Comparison of ENCODE assay signal across 11 cellular contexts in genomic region chr1:63794927-63795326, GRCh38. TPM values are rescaled to one million over a fixed set of nuclear protein-coding genes. Genes with fewer than 3 reads are reported as not detected.
A peak's percentile ranks its signal among the peaks of the same experiment; 100 is the strongest.
DNase-seq lines count a peak whose midpoint lies in the region; ATAC-seq and TF ChIP-seq lines count a peak whose summit lies in the region.
"Had no signal": no experiment of that assay in that cellular context is flagged by ENCODE, and none has a peak within 500 bp of the region (broad histone marks: within the 10 kb centered on the region; RNA-seq: fewer than 3 reads in every experiment).

No MANE protein-coding gene starts in this region.

- DNase-seq in Right ventricle myocardium superior (no peak), Right ventricle myocardium inferior (ENCODE audit: missing footprints) (no peak), SJCRH30 (peak; percentile 21 to 23), iPS DF 6.9 (ENCODE audit: low read depth, low spot score) (no peak), upper lobe of left lung (peak in 1 of 2 donors; percentile 59)
- DNase-seq: effector memory CD4-positive, alpha-beta T cell; transverse colon had no signal

- ATAC-seq in Right ventricle myocardium superior (ENCODE audit: poor library complexity) (peak; percentile 18), Right ventricle myocardium inferior (no peak), upper lobe of left lung (ENCODE audit: low FRiP score in 2 of 2) (peak in 1 of 2 donors; percentile 61), GM19351 (IDR thresholded peaks at IDR 0.05; ENCODE audit: unreplicated experiment) (no peak), GM18520 (IDR thresholded peaks at IDR 0.05; ENCODE audit: unreplicated experiment) (no peak), HG03457 (IDR thresholded peaks at IDR 0.05; ENCODE audit: unreplicated experiment) (no peak)

- intact Hi-C loops in Right ventricle myocardium superior (cut with DNase I): no loop called here
- intact Hi-C loops in Right ventricle myocardium inferior (cut with DNase I): no loop called here

- H3K4me3 ChIP-seq in SJCRH30 (no peak overlapping the region), iPS DF 6.9 (ENCODE audit: low read length) (no peak overlapping the region), upper lobe of left lung (no peak overlapping the region)
- H3K4me3 ChIP-seq: transverse colon had no signal

- TF ChIP-seq CTCF in upper lobe of left lung (IDR thresholded peaks at IDR 0.05): no peak

- no peaks in the 10 kb centered on the region for H3K4me1 ChIP-seq in SJCRH30
- H3K4me1 ChIP-seq in iPS DF 6.9 (ENCODE audit: control insufficient read depth, insufficient read depth, low read length): peaks cover 14% of the 10 kb centered on the region
- peaks cover 4 to 14% (median 9%) of the 10 kb centered on the region in 4 donors for H3K4me1 ChIP-seq in upper lobe of left lung

- no peaks in the 10 kb centered on the region for H3K27me3 ChIP-seq in SJCRH30
- no peaks in the 10 kb centered on the region for H3K27me3 ChIP-seq in iPS DF 6.9 (ENCODE audit: control insufficient read depth, insufficient read depth, low read length)
- H3K27me3 ChIP-seq in upper lobe of left lung: no peaks in the 10 kb centered on the region
- H3K27me3 ChIP-seq: transverse colon had no signal

- H3K27ac ChIP-seq in SJCRH30 (no peak overlapping the region), iPS DF 6.9 (ENCODE audit: low read length) (peak overlapping the region; percentile 56), upper lobe of left lung (peak overlapping the region; percentile 5 to 48 (median 30))
- H3K27ac ChIP-seq: transverse colon had no signal

- H3K9me3 ChIP-seq in SJCRH30 (replicated peaks) (no peaks in the 10 kb centered on the region), iPS DF 6.9 (ENCODE audit: control insufficient read depth, insufficient read depth, low read length) (no peaks in the 10 kb centered on the region), upper lobe of left lung (no peaks in the 10 kb centered on the region)
- H3K9me3 ChIP-seq: transverse colon had no signal

- WGBS in iPS DF 6.9 (ENCODE audit: insufficient coverage, insufficient read length): no CpG with 5 or more reads among the region's 7 CpGs
- WGBS in upper lobe of left lung, 2 donors: 51 to 68% methylated on average over 7 of the region's 7 CpGs

- H3K36me3 ChIP-seq in SJCRH30 (no peaks in the 10 kb centered on the region), iPS DF 6.9 (ENCODE audit: control insufficient read depth, insufficient read depth, low read length) (no peaks in the 10 kb centered on the region), upper lobe of left lung (no peaks in the 10 kb centered on the region)
- H3K36me3 ChIP-seq: transverse colon had no signal

- no peak for TF ChIP-seq EP300 in upper lobe of left lung (IDR thresholded peaks at IDR 0.05)

- TF ChIP-seq POLR2A in upper lobe of left lung (IDR thresholded peaks at IDR 0.05): no peak

RNA-seq across cellular contexts. Expression of gene ROR1, which starts 21.1 kb away (rescaled TPM):
- 8.6 TPM for total RNA-seq in Right ventricle myocardium superior
- 8.4 TPM for total RNA-seq in Right ventricle myocardium inferior
- total RNA-seq in SJCRH30 (2014; rRNA removed; shearing (Covaris generic)): 4.8 and 5.5 TPM in 2 replicates
- total RNA-seq in upper lobe of left lung: 10 to 100 TPM; 19.7 to 39.8 (median 28.5) TPM
- total RNA-seq: G401 had no signal

Comparison
In these comparisons a context has a peak if more than half of its experiments do, and no peak if none do; other contexts are left out.
1. DNase-seq: peak in SJCRH30 (2 of 2); none in Right ventricle myocardium superior (single experiment), Right ventricle myocardium inferior (single experiment) and iPS DF 6.9 (single experiment).